ENCODE assay signal across 6 cellular contexts in the genomic region with DNA sequence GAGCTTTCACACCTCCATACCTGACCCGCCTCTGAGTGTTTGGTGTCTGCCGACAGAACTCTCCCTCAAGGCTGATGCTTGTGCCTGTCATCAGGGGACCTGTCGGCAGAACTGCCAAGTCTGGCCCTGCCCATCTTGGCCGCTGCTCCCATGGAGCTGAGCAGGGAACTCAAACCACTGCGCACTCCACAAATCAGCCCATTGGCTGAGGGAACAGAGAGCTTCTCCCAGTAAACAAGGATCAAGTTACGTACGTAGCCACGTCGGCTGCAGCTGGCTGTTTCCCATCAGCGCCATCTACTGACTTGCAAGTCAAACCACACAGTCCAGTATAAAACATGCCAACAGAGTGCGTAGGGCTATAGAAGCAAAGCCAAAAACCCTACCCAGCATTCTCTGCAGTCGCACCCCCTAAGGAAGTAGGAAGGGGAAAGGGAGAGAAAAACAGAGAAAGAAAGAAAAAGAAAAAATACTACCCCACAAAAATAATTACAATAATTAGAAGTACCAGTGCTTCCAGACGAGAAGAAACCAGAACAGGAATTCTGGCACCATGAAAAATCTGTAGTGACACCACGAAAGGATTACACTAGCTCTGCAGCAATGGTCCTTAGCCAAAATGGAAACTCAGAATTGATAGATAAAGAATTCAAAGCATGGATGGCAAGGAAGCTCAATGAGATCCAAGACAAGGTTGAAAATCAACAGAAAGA. TPM values are rescaled to one million over a fixed set of nuclear protein-coding genes. Genes with fewer than 3 reads are reported as not detected.
A peak's percentile ranks its signal among the peaks of the same experiment; 100 is the strongest.
DNase-seq lines count a peak whose midpoint lies in the region; TF ChIP-seq lines count a peak whose summit lies in the region.

No MANE protein-coding gene starts in this region.

- peak; percentile 43 for TF ChIP-seq CTCF in SU-DHL-6 (IDR thresholded peaks at IDR 0.05; ENCODE audit: insufficient read depth, low read length, poor library complexity, severe bottlenecking)

- no peaks in the 10 kb centered on the region for H3K27me3 ChIP-seq in SU-DHL-6 (ENCODE audit: low read length)

- H3K4me3 ChIP-seq in SU-DHL-6 (ENCODE audit: insufficient read depth, low read length, poor library complexity, severe bottlenecking) = no peak overlapping the region

- H3K9me2 ChIP-seq in SU-DHL-6 (replicated peaks; ENCODE audit: insufficient read depth, low read length) = no peaks in the 10 kb centered on the region

- no peaks in the 10 kb centered on the region for H3F3A ChIP-seq in SU-DHL-6 (ENCODE audit: insufficient read depth)

- no peaks in the 10 kb centered on the region for H3K36me3 ChIP-seq in SU-DHL-6 (ENCODE audit: low read length)

- peak; percentile 60 for DNase-seq in A172 (ENCODE audit: low spot score)
- DNase-seq in HT1080 (ENCODE audit: low read depth) = peak; percentile 81
- peak; percentile 98 for DNase-seq in islet precursor cell
- DNase-seq in cerebellar cortex (ENCODE audit: low spot score) = no peak
- DNase-seq in T1000 (lab: John Stamatoyannopoulos, UW) = no peak

- H3K9me3 ChIP-seq in SU-DHL-6 (ENCODE audit: insufficient read depth, low read length) = no peaks in the 10 kb centered on the region

- H3K4me2 ChIP-seq in SU-DHL-6 (ENCODE audit: low read depth, low read length, poor library complexity, severe bottlenecking) = peak overlapping the region; percentile 3

- no peak overlapping the region for H3K9ac ChIP-seq in SU-DHL-6 (ENCODE audit: low read length)

- H2AFZ ChIP-seq in SU-DHL-6 (ENCODE audit: low read depth, low read length, severe bottlenecking) = peak overlapping the region; percentile 68

- H3K79me2 ChIP-seq in SU-DHL-6 (ENCODE audit: insufficient read depth, low read length) = no peaks in the 10 kb centered on the region

- H3K27ac ChIP-seq in SU-DHL-6 (ENCODE audit: low read depth, low read length) = no peak overlapping the region

- H4K20me1 ChIP-seq in SU-DHL-6 (ENCODE audit: low read depth, low read length) = no peaks in the 10 kb centered on the region

RNA-seq across cellular contexts. Expression of a gene that starts 13.1 kb away (rescaled TPM):
- total RNA-seq in A172 (2014; rRNA removed; shearing (Covaris generic)) = not detected in 2 replicates
- not detected in 2 replicates for total RNA-seq in HT1080 (2014; rRNA removed; shearing (Covaris generic))
- polyA plus RNA-seq in HT1080 (2015; cell fraction: cytosol; rRNA removed) = not detected in 2 replicates
- polyA plus RNA-seq in HT1080 (2015; cell fraction: nucleus; rRNA removed) = not detected in 2 replicates

RNA-seq across cellular contexts. Expression of a gene that starts 16.8 kb away (rescaled TPM):
- total RNA-seq in A172 (2014; rRNA removed; shearing (Covaris generic)) = not detected in 2 replicates
- not detected in 2 replicates for total RNA-seq in HT1080 (2014; rRNA removed; shearing (Covaris generic))
- not detected in 2 replicates for polyA plus RNA-seq in HT1080 (2015; cell fraction: cytosol; rRNA removed)
- not detected in 2 replicates for polyA plus RNA-seq in HT1080 (2015; cell fraction: nucleus; rRNA removed)

RNA-seq across cellular contexts. Expression of a gene that starts 21.1 kb away (rescaled TPM):
- total RNA-seq in A172 (2014; rRNA removed; shearing (Covaris generic)) = not detected in 2 replicates
- not detected in 2 replicates for total RNA-seq in HT1080 (2014; rRNA removed; shearing (Covaris generic))
- polyA plus RNA-seq in HT1080 (2015; cell fraction: cytosol; rRNA removed) = not detected in 2 replicates
- not detected in 2 replicates for polyA plus RNA-seq in HT1080 (2015; cell fraction: nucleus; rRNA removed)

RNA-seq across cellular contexts. Expression of a gene that starts 31.1 kb away (rescaled TPM):
- not detected in 2 replicates for total RNA-seq in A172 (2014; rRNA removed; shearing (Covaris generic))
- not detected in 2 replicates for total RNA-seq in HT1080 (2014; rRNA removed; shearing (Covaris generic))
- not detected in 2 replicates for polyA plus RNA-seq in HT1080 (2015; cell fraction: cytosol; rRNA removed)
- not detected in 2 replicates for polyA plus RNA-seq in HT1080 (2015; cell fraction: nucleus; rRNA removed)

RNA-seq across cellular contexts. Expression of a gene that starts 36.9 kb away (rescaled TPM):
- total RNA-seq in A172 (2014; rRNA removed; shearing (Covaris generic)) = not detected in 2 replicates
- not detected in 2 replicates for total RNA-seq in HT1080 (2014; rRNA removed; shearing (Covaris generic))
- polyA plus RNA-seq in HT1080 (2015; cell fraction: cytosol; rRNA removed) = not detected in 2 replicates
- not detected in 2 replicates for polyA plus RNA-seq in HT1080 (2015; cell fraction: nucleus; rRNA removed)

Comparison
In these comparisons a context has a peak if more than half of its experiments do, and no peak if none do; other contexts are left out.
1. DNase-seq: peak in A172 (single experiment), HT1080 (single experiment) and islet precursor cell (single experiment); none in cerebellar cortex (single experiment) and T1000 (single experiment).